In genomic region chr14:74242055-74243042, GRCh38 we compare ENCODE assay signal across 20 cellular contexts. TPM values are rescaled to one million over a fixed set of nuclear protein-coding genes. Genes with fewer than 3 reads are reported as not detected.
DNase-seq lines count a peak whose midpoint lies in the region; ATAC-seq and TF ChIP-seq lines count a peak whose summit lies in the region.
"Had no signal": no experiment of that assay in that cellular context is flagged by ENCODE, and none has a peak within 500 bp of the region (broad histone marks: within the 10 kb centered on the region; RNA-seq: fewer than 3 reads in every experiment).

No MANE protein-coding gene starts in this region.

- peaks cover 86% of the 10 kb centered on the region for H3K27me3 Mint-ChIP-seq in activated CD4-positive, alpha-beta T cell treated with anti-CD3 and anti-CD28 coated beads, Interleukin-2, amount 10 ng/mL, durations not matched to agents 24 days and 14 days
- H3K27me3 Mint-ChIP-seq in activated B cell treated with CpG ODN at 0.5 μM for 24 hours = peaks cover 76% of the 10 kb centered on the region
- peaks cover 93% of the 10 kb centered on the region for H3K27me3 Mint-ChIP-seq in progenitor cell of endocrine pancreas
- H3K27me3 Mint-ChIP-seq in osteocyte (ENCODE audit: unreplicated experiment) = peaks cover 91% of the 10 kb centered on the region

- TF ChIP-seq CTCF in activated B cell treated with CpG ODN at 0.5 μM for 24 hours (IDR thresholded peaks at IDR 0.05) = no peak
- TF ChIP-seq CTCF in progenitor cell of endocrine pancreas (IDR thresholded peaks at IDR 0.05; ENCODE audit: unreplicated experiment) = no peak
- no peak for TF ChIP-seq CTCF in mucosa of descending colon (IDR thresholded peaks at IDR 0.05)
- TF ChIP-seq CTCF in osteocyte (IDR thresholded peaks at IDR 0.05) = no peak

- intact Hi-C loops in activated CD4-positive, alpha-beta T cell treated with anti-CD3 and anti-CD28 coated beads, Interleukin-2, amount 10 ng/mL, durations not matched to agents 24 days and 14 days (cut with micrococcal nuclease) = no loop called here
- intact Hi-C loops in activated B cell treated with CpG ODN at 0.5 μM for 24 hours (cut with micrococcal nuclease) (no loop called here), mucosa of descending colon (cut with DNase I, micrococcal nuclease) (no loop called here)

- CTCF ChIA-PET in activated B cell treated with CpG ODN at 0.5 μM for 24 hours (lab: Charles Lee) = interaction anchor here (1.1 to 1.2 kb wide), 2 partner anchors 15 to 23 kb away, joined by 3 read pairs; no protein-coding TSS in a partner anchor

- POLR2A ChIA-PET in activated B cell treated with CpG ODN at 0.5 μM for 24 hours (lab: Charles Lee) = interaction anchor here (0.7 kb wide), 1 partner anchor 119 kb away, joined by 4 read pairs; no protein-coding TSS in a partner anchor

- no peak overlapping the region for H3K27ac Mint-ChIP-seq in activated CD4-positive, alpha-beta T cell treated with anti-CD3 and anti-CD28 coated beads, Interleukin-2, amount 10 ng/mL, durations not matched to agents 24 days and 14 days
- H3K27ac Mint-ChIP-seq in activated B cell treated with CpG ODN at 0.5 μM for 24 hours (no peak overlapping the region), progenitor cell of endocrine pancreas (peak overlapping the region; percentile 72), osteocyte (ENCODE audit: unreplicated experiment) (no peak overlapping the region)
- H3K27ac Mint-ChIP-seq: activated naive CD8-positive, alpha-beta T cell treated with anti-CD3 and anti-CD28 coated beads, Interleukin-2, amount 10 ng/mL, durations not matched to agents 7 days and 5 days; HFFc6 had no signal

- H3K4me1 ChIP-seq in iPS-15b (ENCODE audit: control insufficient read depth, insufficient read depth, low read length) = peaks cover 12% of the 10 kb centered on the region
- peaks cover 19% of the 10 kb centered on the region for H3K4me1 ChIP-seq in mucosa of descending colon (ENCODE audit: low read depth)
- H3K4me1 ChIP-seq: Caco-2 had no signal

- ATAC-seq in activated B cell treated with CpG ODN at 0.5 μM for 24 hours (ENCODE audit: low read depth) (no peak), GM19351 (IDR thresholded peaks at IDR 0.05; ENCODE audit: unreplicated experiment) (no peak), mucosa of descending colon (no peak)

- H3K4me3 Mint-ChIP-seq in activated CD4-positive, alpha-beta T cell treated with anti-CD3 and anti-CD28 coated beads, Interleukin-2, amount 10 ng/mL, durations not matched to agents 24 days and 14 days = peak overlapping the region; percentile 43
- H3K4me3 Mint-ChIP-seq in activated B cell treated with CpG ODN at 0.5 μM for 24 hours (peak overlapping the region; percentile 68), progenitor cell of endocrine pancreas (ENCODE audit: low read depth) (no peak overlapping the region), osteocyte (ENCODE audit: unreplicated experiment) (no peak overlapping the region)
- H3K4me3 Mint-ChIP-seq: HFFc6 had no signal

- H3K36me3 ChIP-seq in iPS-15b (ENCODE audit: control insufficient read depth, insufficient read depth, low read length) (no peaks in the 10 kb centered on the region), mucosa of descending colon (ENCODE audit: low read depth) (no peaks in the 10 kb centered on the region)
- H3K36me3 ChIP-seq: cardiac muscle cell, pancreas had no signal

- H3K9me3 Mint-ChIP-seq in activated CD4-positive, alpha-beta T cell treated with anti-CD3 and anti-CD28 coated beads, Interleukin-2, amount 10 ng/mL, durations not matched to agents 24 days and 14 days = no peaks in the 10 kb centered on the region
- H3K9me3 Mint-ChIP-seq in activated B cell treated with CpG ODN at 0.5 μM for 24 hours (no peaks in the 10 kb centered on the region), progenitor cell of endocrine pancreas (ENCODE audit: low read depth) (no peaks in the 10 kb centered on the region), osteocyte (ENCODE audit: unreplicated experiment) (no peaks in the 10 kb centered on the region)
- H3K9me3 Mint-ChIP-seq: activated naive CD8-positive, alpha-beta T cell treated with anti-CD3 and anti-CD28 coated beads, Interleukin-2, amount 10 ng/mL, durations not matched to agents 7 days and 5 days; HFFc6 had no signal

- peaks cover 86% of the 10 kb centered on the region for H3K27me3 ChIP-seq in iPS-15b (ENCODE audit: control insufficient read depth, insufficient read depth, low read length)

- H3K4me1 Mint-ChIP-seq in activated CD4-positive, alpha-beta T cell treated with anti-CD3 and anti-CD28 coated beads, Interleukin-2, amount 10 ng/mL, durations not matched to agents 24 days and 14 days = peaks cover 7% of the 10 kb centered on the region
- H3K4me1 Mint-ChIP-seq in activated B cell treated with CpG ODN at 0.5 μM for 24 hours (peaks cover 26% of the 10 kb centered on the region), progenitor cell of endocrine pancreas (ENCODE audit: low read depth) (peaks cover 8% of the 10 kb centered on the region), osteocyte (ENCODE audit: unreplicated experiment) (peaks cover 17% of the 10 kb centered on the region)

- DNase-seq in activated CD4-positive, alpha-beta T cell treated with anti-CD3 and anti-CD28 coated beads, Interleukin-2, amount 10 ng/mL, durations not matched to agents 24 days and 14 days = no peak
- no peak for DNase-seq in activated CD4-positive, alpha-beta T cell treated with anti-CD3 and anti-CD28 coated beads, Interleukin-2, amount 50 U/mL, for 48 hours
- no peak for DNase-seq in activated B cell treated with CpG ODN at 0.5 μM for 24 hours
- no peak for DNase-seq in progenitor cell of endocrine pancreas (ENCODE audit: low spot score, unreplicated experiment)
- DNase-seq in mucosa of descending colon = no peak
- DNase-seq in osteocyte (ENCODE audit: extremely low spot score, unreplicated experiment) = no peak
- DNase-seq: activated naive CD8-positive, alpha-beta T cell treated with anti-CD3 and anti-CD28 coated beads, Interleukin-2, amount 10 ng/mL, durations not matched to agents 7 days and 5 days; Caco-2; foreskin fibroblast; HFFc6; mammary epithelial cell; MV-4-11; pancreas; small intestine had no signal

- H3K9ac ChIP-seq in iPS-15b (ENCODE audit: low read depth, low read length) = no peak overlapping the region

- H3K36me3 Mint-ChIP-seq in activated CD4-positive, alpha-beta T cell treated with anti-CD3 and anti-CD28 coated beads, Interleukin-2, amount 10 ng/mL, durations not matched to agents 24 days and 14 days (ENCODE audit: low read depth) = peaks cover 3% of the 10 kb centered on the region
- H3K36me3 Mint-ChIP-seq in activated B cell treated with CpG ODN at 0.5 μM for 24 hours (ENCODE audit: low read depth) = no peaks in the 10 kb centered on the region
- no peaks in the 10 kb centered on the region for H3K36me3 Mint-ChIP-seq in progenitor cell of endocrine pancreas (ENCODE audit: insufficient read depth)
- H3K36me3 Mint-ChIP-seq in osteocyte (ENCODE audit: unreplicated experiment) = no peaks in the 10 kb centered on the region
- H3K36me3 Mint-ChIP-seq: activated naive CD8-positive, alpha-beta T cell treated with anti-CD3 and anti-CD28 coated beads, Interleukin-2, amount 10 ng/mL, durations not matched to agents 7 days and 5 days had no signal

- H3K4me3 ChIP-seq in iPS-15b (ENCODE audit: low read depth, low read length) (peak overlapping the region; percentile 46), mucosa of descending colon (no peak overlapping the region)

- H3K9me3 ChIP-seq in iPS-15b (ENCODE audit: control insufficient read depth, insufficient read depth, low read length) = no peaks in the 10 kb centered on the region
- H3K9me3 ChIP-seq in mucosa of descending colon = no peaks in the 10 kb centered on the region
- H3K9me3 ChIP-seq: Caco-2, pancreas had no signal

RNA-seq across cellular contexts. Expression of gene VSX2, which starts 3.1 kb away (rescaled TPM):
- not detected in 2 replicates for total RNA-seq in activated CD4-positive, alpha-beta T cell treated with anti-CD3 and anti-CD28 coated beads, Interleukin-2, amount 10 ng/mL, durations not matched to agents 24 days and 14 days
- total RNA-seq in activated B cell treated with CpG ODN at 0.5 μM for 24 hours (not detected in 2 replicates), progenitor cell of endocrine pancreas (not detected in 2 replicates), mucosa of descending colon (not detected), osteocyte (not detected in 2 replicates)
- total RNA-seq: A673; activated naive CD8-positive, alpha-beta T cell treated with anti-CD3 and anti-CD28 coated beads, Interleukin-2, amount 10 ng/mL, durations not matched to agents 7 days and 5 days; Caco-2; cardiac muscle cell; HFFc6; mammary epithelial cell; pancreas; SK-MEL-5; urinary bladder had no signal

Comparison
In these comparisons a context has a peak if more than half of its experiments do, and no peak if none do; other contexts are left out.
1. H3K4me3 Mint-ChIP-seq: peak in activated CD4-positive, alpha-beta T cell treated with anti-CD3 and anti-CD28 coated beads, Interleukin-2, amount 10 ng/mL, durations not matched to agents 24 days and 14 days (single experiment) and activated B cell treated with CpG ODN at 0.5 μM for 24 hours (single experiment); none in progenitor cell of endocrine pancreas (single experiment) and osteocyte (single experiment).